In the genomic region with DNA sequence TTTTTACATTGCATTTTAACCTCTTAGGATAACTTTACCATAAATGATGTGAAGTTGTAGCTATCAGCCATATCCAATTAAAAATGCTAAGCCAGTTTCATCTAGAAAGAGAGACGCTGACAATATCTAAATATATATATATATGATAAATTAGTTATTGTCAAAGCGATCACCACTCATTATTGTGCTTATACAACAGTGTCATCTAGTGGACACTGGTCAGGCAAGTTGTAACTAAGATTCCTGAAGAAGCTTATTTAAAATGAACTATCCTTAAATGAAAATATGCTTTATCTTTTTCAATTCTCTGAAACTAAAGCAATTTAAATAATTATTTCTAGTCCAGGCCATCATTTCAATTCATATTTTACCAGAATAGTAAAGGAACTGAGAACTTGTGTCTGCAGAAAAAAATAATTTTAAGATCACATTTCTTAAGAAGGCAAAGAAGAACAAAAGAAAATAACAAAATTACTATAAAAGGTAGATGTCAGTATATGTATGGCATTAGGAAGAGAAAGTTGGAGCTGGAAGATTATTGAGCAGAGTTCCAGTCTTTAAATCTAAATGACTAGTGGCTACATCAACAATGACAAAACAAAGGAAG, we compare ENCODE assay signal across 9 cellular contexts.
DNase-seq lines count a peak whose midpoint lies in the region; ATAC-seq and TF ChIP-seq lines count a peak whose summit lies in the region.
"Had no signal": no experiment of that assay in that cellular context is flagged by ENCODE, and none has a peak within 500 bp of the region (broad histone marks: within the 10 kb centered on the region; RNA-seq: fewer than 3 reads in every experiment).

No MANE protein-coding gene starts in this region.

- H3K27me3 ChIP-seq in MG63 = no peaks in the 10 kb centered on the region

- CTCF ChIA-PET in RWPE1 (lab: Yijun Ruan, JAX) = interaction anchor here (0.6 to 1.3 kb wide), 20 partner anchors 18 to 1428 kb away, joined by 3 to 6 read pairs (median 3); no protein-coding TSS in a partner anchor

- H3K9me3 ChIP-seq in MG63 = no peaks in the 10 kb centered on the region

- no peak overlapping the region for H3K4me3 ChIP-seq in fibroblast of mammary gland (ENCODE audit: control insufficient read depth, low read depth, low read length)
- H3K4me3 ChIP-seq in MG63 = no peak overlapping the region

- no peak for ATAC-seq in omental fat pad (ENCODE audit: low FRiP score)
- ATAC-seq: naive thymus-derived CD8-positive, alpha-beta T cell had no signal

- DNase-seq in DMS 273 treated with DMSO at 0.1 percent for 48 hours (lab: John Stamatoyannopoulos, UW) (peak; percentile 33), HT-29 (ENCODE audit: low spot score) (peak; percentile 72), RWPE1 (ENCODE audit: low spot score) (peak; percentile 31), fibroblast of mammary gland (ENCODE audit: low read depth) (peak; percentile 78), renal cortical epithelial cell (ENCODE audit: low read depth) (peak; percentile 60), omental fat pad (ENCODE audit: low spot score) (no peak), MG63 (no peak), NK-92 (lab: John Stamatoyannopoulos, UW; ENCODE audit: unreplicated experiment) (no peak)

- H3K36me3 ChIP-seq in MG63 = no peaks in the 10 kb centered on the region

- no peak overlapping the region for H3K27ac ChIP-seq in RWPE1

- POLR2A ChIA-PET in RWPE1 (lab: Yijun Ruan, JAX; ENCODE audit: low non-redundant PET) = no interaction called here

- TF ChIP-seq CTCF in RWPE1 (conservative IDR thresholded peaks at IDR 0.05; ENCODE audit: low read depth) (peak; percentile 94), fibroblast of mammary gland (conservative IDR thresholded peaks at IDR 0.05; ENCODE audit: control insufficient read depth, insufficient read depth, low read depth, low read length) (peak; percentile 95), omental fat pad (IDR thresholded peaks at IDR 0.05) (no peak)

Comparison
In these comparisons a context has a peak if more than half of its experiments do, and no peak if none do; other contexts are left out.
1. DNase-seq: peak in DMS 273 treated with DMSO at 0.1 percent for 48 hours (single experiment), HT-29 (single experiment), RWPE1 (single experiment), fibroblast of mammary gland (single experiment) and renal cortical epithelial cell (single experiment); none in omental fat pad (single experiment), MG63 (single experiment) and NK-92 (single experiment).
2. CTCF ChIP-seq: peak in RWPE1 (single experiment) and fibroblast of mammary gland (single experiment); none in omental fat pad (0 of 3).